ENCODE assay signal across 12 cellular contexts in genomic region chr10:73648975-73649829, GRCh38. TPM values are rescaled to one million over a fixed set of nuclear protein-coding genes. Genes with fewer than 3 reads are reported as not detected.
DNase-seq lines count a peak whose midpoint lies in the region; ATAC-seq, FAIRE-seq and TF ChIP-seq lines count a peak whose summit lies in the region.
"Had no signal": no experiment of that assay in that cellular context is flagged by ENCODE, and none has a peak within 500 bp of the region (broad histone marks: within the 10 kb centered on the region; RNA-seq: fewer than 3 reads in every experiment).

No MANE protein-coding gene starts in this region.

- peak; percentile 26 for DNase-seq in HuH-7 (ENCODE audit: low spot score)
- DNase-seq in endothelial cell (ENCODE audit: low spot score), result no peak
- DNase-seq in naive thymus-derived CD4-positive, alpha-beta T cell, result no peak
- no peak for DNase-seq in GM12892 (ENCODE audit: insufficient read length)
- DNase-seq in retina, result no peak
- no peak for DNase-seq in activated CD8-positive, alpha-beta memory T cell treated with anti-CD3 and anti-CD28 coated beads, Interleukin-2, amount 50 U/mL, for 48 hours
- DNase-seq: activated CD4-positive, alpha-beta T cell treated with anti-CD3 and anti-CD28 coated beads for 48 hours; thyroid gland had no signal

- POLR2A ChIA-PET in naive thymus-derived CD4-positive, alpha-beta T cell (lab: Charles Lee), result no interaction called here

- peak overlapping the region; percentile 39 for H3K27ac Mint-ChIP-seq in endothelial cell (ENCODE audit: unreplicated experiment)
- no peak overlapping the region for H3K27ac Mint-ChIP-seq in naive thymus-derived CD4-positive, alpha-beta T cell

- no peak overlapping the region for H3K9ac ChIP-seq in BLaER1

- CTCF ChIA-PET in naive thymus-derived CD4-positive, alpha-beta T cell (lab: Charles Lee), result interaction anchor here (0.6 to 1.3 kb wide), 2 partner anchors 118 to 120 kb away, joined by 3 to 6 read pairs; no protein-coding TSS in a partner anchor

- intact Hi-C loops in naive thymus-derived CD4-positive, alpha-beta T cell (cut with micrococcal nuclease), result no loop called here

- TF ChIP-seq CTCF in endothelial cell (IDR thresholded peaks at IDR 0.05; ENCODE audit: unreplicated experiment), result no peak

- no peak for TF ChIP-seq POLR2A in GM12892 (IDR thresholded peaks at IDR 0.05; ENCODE audit: low read depth, low read length)

- H3K36me3 ChIP-seq in BLaER1, result no peaks in the 10 kb centered on the region
- no peaks in the 10 kb centered on the region for H3K36me3 ChIP-seq in naive thymus-derived CD4-positive, alpha-beta T cell (ENCODE audit: control insufficient read depth in 2 of 3, insufficient read depth in 3 of 3, low read length in 3 of 3)
- H3K36me3 ChIP-seq: neutrophil, thyroid gland had no signal

- peaks cover 37% of the 10 kb centered on the region for H3K4me1 Mint-ChIP-seq in endothelial cell (ENCODE audit: unreplicated experiment)
- H3K4me1 Mint-ChIP-seq in naive thymus-derived CD4-positive, alpha-beta T cell, result peaks cover 0 to 11% (median 4%) of the 10 kb centered on the region in 7 donors

- H3K4me1 ChIP-seq in BLaER1, result peaks cover 63% of the 10 kb centered on the region
- H3K4me1 ChIP-seq in naive thymus-derived CD4-positive, alpha-beta T cell (ENCODE audit: control insufficient read depth in 2 of 2, insufficient read depth in 2 of 2, low read length in 2 of 2), result no peaks in the 10 kb centered on the region

- H3K27me3 ChIP-seq in BLaER1, result no peaks in the 10 kb centered on the region; the same call in 1 of the 2 replicates
- H3K27me3 ChIP-seq in naive thymus-derived CD4-positive, alpha-beta T cell (ENCODE audit: control insufficient read depth in 2 of 2, insufficient read depth in 2 of 2, low read length in 2 of 2), result no peaks in the 10 kb centered on the region
- H3K27me3 ChIP-seq: thyroid gland had no signal

- H3K4me3 ChIP-seq in BLaER1, result no peak overlapping the region
- H3K4me3 ChIP-seq in naive thymus-derived CD4-positive, alpha-beta T cell (ENCODE audit: low read length), result no peak overlapping the region
- H3K4me3 ChIP-seq: thyroid gland had no signal

- peak overlapping the region; percentile 91; the same call in 1 of the 2 replicates for H3K4me2 ChIP-seq in BLaER1

- peak overlapping the region; percentile 70 for H3K4me3 Mint-ChIP-seq in endothelial cell (ENCODE audit: unreplicated experiment)
- H3K4me3 Mint-ChIP-seq in naive thymus-derived CD4-positive, alpha-beta T cell, result peak overlapping the region in 9 of 10 donors; percentile 4 to 83 (median 33)

- peaks cover 18% of the 10 kb centered on the region for H3K27me3 Mint-ChIP-seq in endothelial cell (ENCODE audit: unreplicated experiment)
- H3K27me3 Mint-ChIP-seq in naive thymus-derived CD4-positive, alpha-beta T cell, result peaks cover 0 to 14% (median 7%) of the 10 kb centered on the region in 5 donors

- no peaks in the 10 kb centered on the region for H3K9me3 ChIP-seq in BLaER1
- no peaks in the 10 kb centered on the region for H3K9me3 ChIP-seq in naive thymus-derived CD4-positive, alpha-beta T cell (ENCODE audit: control insufficient read depth in 2 of 3, low read length in 3 of 3)
- H3K9me3 ChIP-seq: neutrophil, thyroid gland had no signal

- FAIRE-seq in GM12892 (lab: Jason Lieb, UNC), result no peak

- H3K36me3 Mint-ChIP-seq in endothelial cell (ENCODE audit: low read depth, unreplicated experiment), result peaks cover 4% of the 10 kb centered on the region
- H3K36me3 Mint-ChIP-seq in naive thymus-derived CD4-positive, alpha-beta T cell, result no peaks in the 10 kb centered on the region

- H3K27ac ChIP-seq in BLaER1, result no peak overlapping the region
- no peak overlapping the region for H3K27ac ChIP-seq in naive thymus-derived CD4-positive, alpha-beta T cell (ENCODE audit: low read depth, low read length)
- H3K27ac ChIP-seq: C4-2B, neutrophil, thyroid gland had no signal

- H4K20me1 ChIP-seq in BLaER1, result no peaks in the 10 kb centered on the region

- no peaks in the 10 kb centered on the region for H3K9me3 Mint-ChIP-seq in endothelial cell (ENCODE audit: unreplicated experiment)
- peaks cover 0 to 5% (median 0%) of the 10 kb centered on the region in 11 donors for H3K9me3 Mint-ChIP-seq in naive thymus-derived CD4-positive, alpha-beta T cell

- ATAC-seq in naive thymus-derived CD4-positive, alpha-beta T cell, result no peak
- no peak for ATAC-seq in GM18520 (IDR thresholded peaks at IDR 0.05; ENCODE audit: unreplicated experiment)

RNA-seq across cellular contexts. Expression of gene SYNPO2L, which starts 6.6 kb away (rescaled TPM):
- 0.13 TPM for total RNA-seq in endothelial cell (ENCODE audit: unreplicated experiment)
- under 1 TPM in 2 of 5 experiments, not detected in 3; 0.08 to 0.12 TPM for total RNA-seq in naive thymus-derived CD4-positive, alpha-beta T cell
- polyA plus RNA-seq in naive thymus-derived CD4-positive, alpha-beta T cell, result not detected
- polyA plus RNA-seq in GM12892 (2012; ENCODE audit: missing spikeins), result 0.66 TPM
- total RNA-seq: thyroid gland had no signal

RNA-seq across cellular contexts. Expression of gene MYOZ1, which starts 7.9 kb away (rescaled TPM):
- 4.0 TPM for total RNA-seq in endothelial cell (ENCODE audit: unreplicated experiment)
- total RNA-seq in naive thymus-derived CD4-positive, alpha-beta T cell, result not detected
- not detected for polyA plus RNA-seq in naive thymus-derived CD4-positive, alpha-beta T cell
- 0.45 TPM for polyA plus RNA-seq in GM12892 (2012; ENCODE audit: missing spikeins)

RNA-seq across cellular contexts. Expression of gene AGAP5, which starts 48.7 kb away (rescaled TPM):
- 8.0 TPM for total RNA-seq in endothelial cell (ENCODE audit: unreplicated experiment)
- total RNA-seq in naive thymus-derived CD4-positive, alpha-beta T cell, result 10 to 100 TPM in 3 of 5 experiments, 1 to 10 TPM in 2; 7.8 to 16.6 (median 10.5) TPM
- not detected for polyA plus RNA-seq in naive thymus-derived CD4-positive, alpha-beta T cell
- 5.2 TPM for polyA plus RNA-seq in GM12892 (2012; ENCODE audit: missing spikeins)

RNA-seq across cellular contexts. Expression of gene USP54, which starts 58.1 kb away (rescaled TPM):
- total RNA-seq in endothelial cell (ENCODE audit: unreplicated experiment), result 267 TPM
- 1 to 10 TPM; 3.0 to 6.7 (median 4.3) TPM for total RNA-seq in naive thymus-derived CD4-positive, alpha-beta T cell
- 1 to 10 TPM in 1 of 2 donors, under 1 TPM in 1; 0.41 to 1.9 TPM for polyA plus RNA-seq in naive thymus-derived CD4-positive, alpha-beta T cell
- 4.6 TPM for polyA plus RNA-seq in GM12892 (2012; ENCODE audit: missing spikeins)
